1 cellular context compared by ENCODE assay signal in the genomic region with DNA sequence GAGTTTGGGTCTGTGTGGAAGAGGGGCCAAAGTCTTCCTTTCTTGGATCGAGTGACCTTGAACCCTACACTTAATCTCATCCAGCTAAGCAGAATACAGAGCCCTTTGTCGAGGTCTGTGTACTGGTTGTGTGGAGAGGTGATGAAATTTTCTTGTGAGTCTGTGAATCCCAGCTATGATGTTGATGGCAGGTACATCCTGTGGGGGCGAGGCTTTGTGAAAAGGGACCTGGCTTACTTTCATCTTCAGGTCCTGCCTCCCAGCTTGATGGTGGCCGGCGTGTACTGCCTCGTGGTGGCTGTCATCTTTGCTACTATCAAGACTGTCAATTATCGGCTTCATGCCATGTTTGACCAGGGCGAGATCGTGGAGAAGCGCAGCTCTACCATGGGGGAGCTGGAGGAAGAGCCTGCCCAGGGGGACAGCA.
TF ChIP-seq lines count a peak whose summit lies in the region.

No MANE protein-coding gene starts in this region.

TF ChIP-seq in HepG2, 621 proteins besides CTCF, POLR2A, EP300 and RAD21 (continued from another document and continues in another):
- TF ChIP-seq, protein P1, sequence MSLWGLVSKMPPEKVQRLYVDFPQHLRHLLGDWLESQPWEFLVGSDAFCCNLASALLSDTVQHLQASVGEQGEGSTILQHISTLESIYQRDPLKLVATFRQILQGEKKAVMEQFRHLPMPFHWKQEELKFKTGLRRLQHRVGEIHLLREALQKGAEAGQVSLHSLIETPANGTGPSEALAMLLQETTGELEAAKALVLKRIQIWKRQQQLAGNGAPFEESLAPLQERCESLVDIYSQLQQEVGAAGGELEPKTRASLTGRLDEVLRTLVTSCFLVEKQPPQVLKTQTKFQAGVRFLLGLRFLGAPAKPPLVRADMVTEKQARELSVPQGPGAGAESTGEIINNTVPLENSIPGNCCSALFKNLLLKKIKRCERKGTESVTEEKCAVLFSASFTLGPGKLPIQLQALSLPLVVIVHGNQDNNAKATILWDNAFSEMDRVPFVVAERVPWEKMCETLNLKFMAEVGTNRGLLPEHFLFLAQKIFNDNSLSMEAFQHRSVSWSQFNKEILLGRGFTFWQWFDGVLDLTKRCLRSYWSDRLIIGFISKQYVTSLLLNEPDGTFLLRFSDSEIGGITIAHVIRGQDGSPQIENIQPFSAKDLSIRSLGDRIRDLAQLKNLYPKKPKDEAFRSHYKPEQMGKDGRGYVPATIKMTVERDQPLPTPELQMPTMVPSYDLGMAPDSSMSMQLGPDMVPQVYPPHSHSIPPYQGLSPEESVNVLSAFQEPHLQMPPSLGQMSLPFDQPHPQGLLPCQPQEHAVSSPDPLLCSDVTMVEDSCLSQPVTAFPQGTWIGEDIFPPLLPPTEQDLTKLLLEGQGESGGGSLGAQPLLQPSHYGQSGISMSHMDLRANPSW (CRISPR knock-in tag; IDR thresholded peaks at IDR 0.05; ENCODE audit: borderline replicate concordance) = no peak
- TF ChIP-seq ZNF446 (CRISPR knock-in tag; IDR thresholded peaks at IDR 0.05) (0 out of 2 replicates have a peak, but pooled peaks have one; percentile 33), ZNF3 (CRISPR knock-in tag; IDR thresholded peaks at IDR 0.05) (no peak), NR2F1 (CRISPR knock-in tag; IDR thresholded peaks at IDR 0.05) (no peak), ZNF512 (CRISPR knock-in tag; IDR thresholded peaks at IDR 0.05) (no peak), ZNF124 (CRISPR knock-in tag; IDR thresholded peaks at IDR 0.05) (no peak), NFKBIZ (CRISPR knock-in tag; IDR thresholded peaks at IDR 0.05) (no peak), SNAPC4 (CRISPR knock-in tag; IDR thresholded peaks at IDR 0.05) (no peak), SPEN (CRISPR knock-in tag; IDR thresholded peaks at IDR 0.05; ENCODE audit: low read depth) (no peak; the same call in 1 of the 2 replicates), ZNF777 (CRISPR knock-in tag; IDR thresholded peaks at IDR 0.05) (no peak), ZNF251 (CRISPR knock-in tag; IDR thresholded peaks at IDR 0.05) (no peak), PHF8 (CRISPR knock-in tag; IDR thresholded peaks at IDR 0.05) (no peak), HMG20B (CRISPR knock-in tag; conservative IDR thresholded peaks at IDR 0.05) (no peak), KLF13 (CRISPR knock-in tag; IDR thresholded peaks at IDR 0.05) (no peak), ZBTB8A (CRISPR knock-in tag; IDR thresholded peaks at IDR 0.05; ENCODE audit: borderline replicate concordance, low read depth) (no peak), ZNF335 (CRISPR knock-in tag; IDR thresholded peaks at IDR 0.05) (no peak), TMF1 (CRISPR knock-in tag; IDR thresholded peaks at IDR 0.05; ENCODE audit: low read depth) (no peak), SAFB2 (CRISPR knock-in tag; IDR thresholded peaks at IDR 0.05; ENCODE audit: borderline replicate concordance, low read depth) (no peak), GMEB1 (CRISPR knock-in tag; IDR thresholded peaks at IDR 0.05; ENCODE audit: borderline replicate concordance) (no peak), SOX6 (IDR thresholded peaks at IDR 0.05) (no peak), SOX6 (CRISPR knock-in tag; IDR thresholded peaks at IDR 0.05) (peak; percentile 73; the same call in 1 of the 2 replicates), RNF2 (conservative IDR thresholded peaks at IDR 0.05; ENCODE audit: low read depth) (no peak), FOXP4 (CRISPR knock-in tag; IDR thresholded peaks at IDR 0.05) (peak; percentile 56; the same call in 1 of the 2 replicates), NFE2L1 (CRISPR knock-in tag; IDR thresholded peaks at IDR 0.05; ENCODE audit: borderline replicate concordance) (no peak), MYPOP (CRISPR knock-in tag; IDR thresholded peaks at IDR 0.05) (no peak), NFE2L2 (IDR thresholded peaks at IDR 0.05; ENCODE audit: low read length) (no peak), XBP1 (CRISPR knock-in tag; IDR thresholded peaks at IDR 0.05) (no peak), ZNF331 (CRISPR knock-in tag; IDR thresholded peaks at IDR 0.05) (no peak; the same call in 1 of the 2 replicates), MEF2D (CRISPR knock-in tag; IDR thresholded peaks at IDR 0.05) (no peak), KLF12 (CRISPR knock-in tag; IDR thresholded peaks at IDR 0.05; ENCODE audit: borderline replicate concordance) (no peak)
- TF ChIP-seq, protein P2, sequence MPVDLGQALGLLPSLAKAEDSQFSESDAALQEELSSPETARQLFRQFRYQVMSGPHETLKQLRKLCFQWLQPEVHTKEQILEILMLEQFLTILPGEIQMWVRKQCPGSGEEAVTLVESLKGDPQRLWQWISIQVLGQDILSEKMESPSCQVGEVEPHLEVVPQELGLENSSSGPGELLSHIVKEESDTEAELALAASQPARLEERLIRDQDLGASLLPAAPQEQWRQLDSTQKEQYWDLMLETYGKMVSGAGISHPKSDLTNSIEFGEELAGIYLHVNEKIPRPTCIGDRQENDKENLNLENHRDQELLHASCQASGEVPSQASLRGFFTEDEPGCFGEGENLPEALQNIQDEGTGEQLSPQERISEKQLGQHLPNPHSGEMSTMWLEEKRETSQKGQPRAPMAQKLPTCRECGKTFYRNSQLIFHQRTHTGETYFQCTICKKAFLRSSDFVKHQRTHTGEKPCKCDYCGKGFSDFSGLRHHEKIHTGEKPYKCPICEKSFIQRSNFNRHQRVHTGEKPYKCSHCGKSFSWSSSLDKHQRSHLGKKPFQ (CRISPR knock-in tag; IDR thresholded peaks at IDR 0.05; ENCODE audit: insufficient replicate concordance) = no peak
- TF ChIP-seq, protein P3, sequence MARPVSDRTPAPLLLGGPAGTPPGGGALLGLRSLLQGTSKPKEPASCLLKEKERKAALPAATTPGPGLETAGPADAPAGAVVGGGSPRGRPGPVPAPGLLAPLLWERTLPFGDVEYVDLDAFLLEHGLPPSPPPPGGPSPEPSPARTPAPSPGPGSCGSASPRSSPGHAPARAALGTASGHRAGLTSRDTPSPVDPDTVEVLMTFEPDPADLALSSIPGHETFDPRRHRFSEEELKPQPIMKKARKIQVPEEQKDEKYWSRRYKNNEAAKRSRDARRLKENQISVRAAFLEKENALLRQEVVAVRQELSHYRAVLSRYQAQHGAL (CRISPR knock-in tag; IDR thresholded peaks at IDR 0.05; ENCODE audit: not compliant biosample characterization) = no peak
- TF ChIP-seq, protein P4, sequence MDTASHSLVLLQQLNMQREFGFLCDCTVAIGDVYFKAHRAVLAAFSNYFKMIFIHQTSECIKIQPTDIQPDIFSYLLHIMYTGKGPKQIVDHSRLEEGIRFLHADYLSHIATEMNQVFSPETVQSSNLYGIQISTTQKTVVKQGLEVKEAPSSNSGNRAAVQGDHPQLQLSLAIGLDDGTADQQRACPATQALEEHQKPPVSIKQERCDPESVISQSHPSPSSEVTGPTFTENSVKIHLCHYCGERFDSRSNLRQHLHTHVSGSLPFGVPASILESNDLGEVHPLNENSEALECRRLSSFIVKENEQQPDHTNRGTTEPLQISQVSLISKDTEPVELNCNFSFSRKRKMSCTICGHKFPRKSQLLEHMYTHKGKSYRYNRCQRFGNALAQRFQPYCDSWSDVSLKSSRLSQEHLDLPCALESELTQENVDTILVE (CRISPR knock-in tag; IDR thresholded peaks at IDR 0.05) = no peak; the same call in 1 of the 2 replicates
- TF ChIP-seq, protein P5, sequence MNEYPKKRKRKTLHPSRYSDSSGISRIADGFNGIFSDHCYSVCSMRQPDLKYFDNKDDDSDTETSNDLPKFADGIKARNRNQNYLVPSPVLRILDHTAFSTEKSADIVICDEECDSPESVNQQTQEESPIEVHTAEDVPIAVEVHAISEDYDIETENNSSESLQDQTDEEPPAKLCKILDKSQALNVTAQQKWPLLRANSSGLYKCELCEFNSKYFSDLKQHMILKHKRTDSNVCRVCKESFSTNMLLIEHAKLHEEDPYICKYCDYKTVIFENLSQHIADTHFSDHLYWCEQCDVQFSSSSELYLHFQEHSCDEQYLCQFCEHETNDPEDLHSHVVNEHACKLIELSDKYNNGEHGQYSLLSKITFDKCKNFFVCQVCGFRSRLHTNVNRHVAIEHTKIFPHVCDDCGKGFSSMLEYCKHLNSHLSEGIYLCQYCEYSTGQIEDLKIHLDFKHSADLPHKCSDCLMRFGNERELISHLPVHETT (CRISPR knock-in tag; conservative IDR thresholded peaks at IDR 0.05) = no peak; the same call in 1 of the 2 replicates
- TF ChIP-seq, protein P6, sequence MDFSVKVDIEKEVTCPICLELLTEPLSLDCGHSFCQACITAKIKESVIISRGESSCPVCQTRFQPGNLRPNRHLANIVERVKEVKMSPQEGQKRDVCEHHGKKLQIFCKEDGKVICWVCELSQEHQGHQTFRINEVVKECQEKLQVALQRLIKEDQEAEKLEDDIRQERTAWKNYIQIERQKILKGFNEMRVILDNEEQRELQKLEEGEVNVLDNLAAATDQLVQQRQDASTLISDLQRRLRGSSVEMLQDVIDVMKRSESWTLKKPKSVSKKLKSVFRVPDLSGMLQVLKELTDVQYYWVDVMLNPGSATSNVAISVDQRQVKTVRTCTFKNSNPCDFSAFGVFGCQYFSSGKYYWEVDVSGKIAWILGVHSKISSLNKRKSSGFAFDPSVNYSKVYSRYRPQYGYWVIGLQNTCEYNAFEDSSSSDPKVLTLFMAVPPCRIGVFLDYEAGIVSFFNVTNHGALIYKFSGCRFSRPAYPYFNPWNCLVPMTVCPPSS (IDR thresholded peaks at IDR 0.05) = no peak
